ENCODE assay signal across 15 cellular contexts in genomic region chr17:51060396-51060795, GRCh38.
DNase-seq lines count a peak whose midpoint lies in the region; ATAC-seq and TF ChIP-seq lines count a peak whose summit lies in the region.
"Had no signal": no experiment of that assay in that cellular context is flagged by ENCODE, and none has a peak within 500 bp of the region (broad histone marks: within the 10 kb centered on the region; RNA-seq: fewer than 3 reads in every experiment).

No MANE protein-coding gene starts in this region.

- H3K4me1 ChIP-seq in Caco-2 (peaks cover 24% of the 10 kb centered on the region), HEK293 (ENCODE audit: control insufficient read depth, insufficient read depth, low read length) (peaks cover 7% of the 10 kb centered on the region), RWPE2 (ENCODE audit: insufficient read depth, poor library complexity, severe bottlenecking) (peaks cover 24% of the 10 kb centered on the region), mesendoderm (ENCODE audit: control insufficient read depth, low read depth, low read length) (no peaks in the 10 kb centered on the region)

- no peak overlapping the region for H2AK5ac ChIP-seq in mesendoderm (ENCODE audit: low read length)

- no peak overlapping the region for H3K4me3 ChIP-seq in Caco-2 (ENCODE audit: low read depth, low read length)
- H3K4me3 ChIP-seq in HEK293 (ENCODE audit: low read depth, low read length), result no peak overlapping the region
- H3K4me3 ChIP-seq in RWPE2 (ENCODE audit: severe bottlenecking), result no peak overlapping the region
- no peak overlapping the region for H3K4me3 ChIP-seq in mesendoderm (ENCODE audit: low read length)
- H3K4me3 ChIP-seq: BLaER1 treated with 17β-estradiol and CSF1 and Interleukin-3, amounts not matched to agents 10 nM and 100 nM; Peyer's patch had no signal

- H2BK5ac ChIP-seq in mesendoderm (ENCODE audit: low read length), result no peak overlapping the region

- no peak overlapping the region for H3K18ac ChIP-seq in mesendoderm (ENCODE audit: low read length)

- no peaks in the 10 kb centered on the region for H3K9me3 Mint-ChIP-seq in Caco-2 (ENCODE audit: unreplicated experiment)
- H3K9me3 Mint-ChIP-seq: CD8-positive, alpha-beta T cell; IgD-negative memory B cell had no signal

- H3K27ac ChIP-seq in HEK293 (ENCODE audit: extremely low read depth, low read depth, low read length) (no peak overlapping the region), RWPE2 (ENCODE audit: poor library complexity, severe bottlenecking) (no peak overlapping the region), mesendoderm (ENCODE audit: low read depth, low read length) (no peak overlapping the region)
- H3K27ac ChIP-seq: BLaER1 treated with 17β-estradiol and CSF1 and Interleukin-3, amounts not matched to agents 10 nM and 100 nM; Peyer's patch had no signal

- no peak overlapping the region for H3K23ac ChIP-seq in mesendoderm (ENCODE audit: low read length)

- no peaks in the 10 kb centered on the region for H3K27me3 Mint-ChIP-seq in Caco-2 (ENCODE audit: insufficient read depth, unreplicated experiment)
- H3K27me3 Mint-ChIP-seq: IgD-negative memory B cell had no signal

- POLR2A ChIA-PET in Caco-2 (lab: Charles Lee) (interaction anchor here (0.7 kb wide), 1 partner anchor 76 kb away, joined by 15 read pairs; no protein-coding TSS in a partner anchor), HEK293 (lab: Yijun Ruan, JAX) (no interaction called here)

- H3K79me1 ChIP-seq in mesendoderm (ENCODE audit: low read length), result peaks cover 1% of the 10 kb centered on the region

- H3K4me3 Mint-ChIP-seq in Caco-2 (ENCODE audit: unreplicated experiment), result no peak overlapping the region
- H3K4me3 Mint-ChIP-seq: CD8-positive, alpha-beta T cell; IgD-negative memory B cell had no signal

- H2BK120ac ChIP-seq in mesendoderm (ENCODE audit: low read depth, low read length), result no peak overlapping the region

- H3K9ac ChIP-seq in mesendoderm (ENCODE audit: low read length), result no peak overlapping the region
- H3K9ac ChIP-seq: BLaER1 treated with 17β-estradiol and CSF1 and Interleukin-3, amounts not matched to agents 10 nM and 100 nM had no signal

- H3K79me2 ChIP-seq in mesendoderm (ENCODE audit: control insufficient read depth, insufficient read depth, low read length), result no peaks in the 10 kb centered on the region

- ATAC-seq in RWPE2 (ENCODE audit: low read depth) (peak; percentile 35; the same call in 1 of the 3 replicates), HG03139 (IDR thresholded peaks at IDR 0.05; ENCODE audit: unreplicated experiment) (no peak)
- ATAC-seq: CD8-positive, alpha-beta T cell; Right ventricle myocardium inferior had no signal

- H4K8ac ChIP-seq in mesendoderm (ENCODE audit: low read depth, low read length), result no peak overlapping the region

- CTCF ChIA-PET in Caco-2 (lab: Charles Lee), result interaction anchor here (0.6 kb wide), 1 partner anchor 86 kb away, joined by 3 read pairs; no protein-coding TSS in a partner anchor
- CTCF ChIA-PET in HEK293 (lab: Yijun Ruan, JAX), result interaction anchor here (0.6 to 0.9 kb wide), 3 partner anchors 13 to 212 kb away, joined by 3 to 5 read pairs (median 3); no protein-coding TSS in a partner anchor

- H3K36me3 ChIP-seq in Caco-2 (ENCODE audit: control insufficient read depth, insufficient read depth, low read length) (no peaks in the 10 kb centered on the region), HEK293 (ENCODE audit: control insufficient read depth in 2 of 2, insufficient read depth in 1 of 2, low read length in 2 of 2) (no peaks in the 10 kb centered on the region), RWPE2 (ENCODE audit: low read depth) (peaks cover 6% of the 10 kb centered on the region; the same call in 1 of the 2 replicates), mesendoderm (ENCODE audit: control insufficient read depth, insufficient read depth, low read length) (no peaks in the 10 kb centered on the region)
- H3K36me3 ChIP-seq: Peyer's patch had no signal

- no peak overlapping the region for H2BK15ac ChIP-seq in mesendoderm (replicated peaks; ENCODE audit: low read depth)

- BruUV-seq in Caco-2 (replicated peaks; lab: Mats Ljungman, UMichigan), result no TSS peak

- DNase-seq in Caco-2 (no peak), RWPE2 (ENCODE audit: low spot score) (no peak), mesendoderm (peak; percentile 28), GM03348 (ENCODE audit: low spot score) (no peak), Kasumi-1 (lab: John Stamatoyannopoulos, UW) (no peak)
- DNase-seq: CD8-positive, alpha-beta T cell; Karpas-422; NCI-H1105 treated with DMSO at 0.1 percent for 48 hours; NCI-H187 treated with DMSO at 0.1 percent for 48 hours; Peyer's patch had no signal

- no peak overlapping the region for H3K4me2 ChIP-seq in mesendoderm (ENCODE audit: low read length)
- H3K4me2 ChIP-seq: BLaER1 treated with 17β-estradiol and CSF1 and Interleukin-3, amounts not matched to agents 10 nM and 100 nM had no signal

- H3K4me1 Mint-ChIP-seq in Caco-2 (ENCODE audit: low read depth, unreplicated experiment), result peaks cover 32% of the 10 kb centered on the region

- intact Hi-C loops in Caco-2 (cut with micrococcal nuclease; ENCODE audit: unreplicated experiment), result no loop called here

- no peak overlapping the region for H3K4ac ChIP-seq in mesendoderm (ENCODE audit: low read depth, low read length)

- H3K9me3 ChIP-seq in Caco-2, result no peaks in the 10 kb centered on the region
- no peaks in the 10 kb centered on the region for H3K9me3 ChIP-seq in HEK293 (ENCODE audit: control insufficient read depth, insufficient read depth, low read depth, low read length)
- no peaks in the 10 kb centered on the region for H3K9me3 ChIP-seq in RWPE2 (ENCODE audit: severe bottlenecking)
- H3K9me3 ChIP-seq: BLaER1 treated with 17β-estradiol and CSF1 and Interleukin-3, amounts not matched to agents 10 nM and 100 nM; Peyer's patch had no signal

- H3K56ac ChIP-seq in mesendoderm (ENCODE audit: low read length), result no peak overlapping the region

- peak overlapping the region; percentile 79 for H3K27ac Mint-ChIP-seq in Caco-2 (ENCODE audit: unreplicated experiment)
- H3K27ac Mint-ChIP-seq: CD8-positive, alpha-beta T cell; IgD-negative memory B cell had no signal

- H3K36me3 Mint-ChIP-seq in Caco-2 (ENCODE audit: insufficient read depth, unreplicated experiment), result peaks cover 38% of the 10 kb centered on the region
- H3K36me3 Mint-ChIP-seq: IgD-negative memory B cell had no signal

- no peak overlapping the region for H4K5ac ChIP-seq in mesendoderm (ENCODE audit: low read length)

- no peaks in the 10 kb centered on the region for H3K27me3 ChIP-seq in Caco-2 (replicated peaks; ENCODE audit: control insufficient read depth, insufficient read depth, low read length)
- no peaks in the 10 kb centered on the region for H3K27me3 ChIP-seq in RWPE2 (ENCODE audit: insufficient read depth, poor library complexity, severe bottlenecking)
- no peaks in the 10 kb centered on the region for H3K27me3 ChIP-seq in mesendoderm (ENCODE audit: insufficient read depth, low read length, poor library complexity)
- H3K27me3 ChIP-seq: BLaER1 treated with 17β-estradiol and CSF1 and Interleukin-3, amounts not matched to agents 10 nM and 100 nM; Peyer's patch had no signal

- WGBS in mesendoderm (ENCODE audit: extremely low coverage, insufficient coverage, low lambda C conversion rate), result no CpG with 5 or more reads among the region's 5 CpGs

- TF ChIP-seq CTCF in Caco-2 (IDR thresholded peaks at IDR 0.05; ENCODE audit: insufficient read depth in 1 of 2, low read depth in 1 of 2, low read length in 1 of 2, severe bottlenecking in 1 of 2, unreplicated experiment in 1 of 2) (no peak), HEK293 (tag by site-specific recombination; IDR thresholded peaks at IDR 0.05) (no peak), RWPE2 (IDR thresholded peaks at IDR 0.05; ENCODE audit: poor library complexity, severe bottlenecking) (no peak)

TF ChIP-seq in HEK293, 187 proteins besides CTCF, POLR2A, EP300 and RAD21 (continues in another document):
- peak; percentile 47; the same call in 1 of the 2 replicates for TF ChIP-seq ZNF362 (tag by site-specific recombination; IDR thresholded peaks at IDR 0.05)
- TF ChIP-seq TSHZ1 (tag by site-specific recombination; IDR thresholded peaks at IDR 0.05; ENCODE audit: borderline replicate concordance), result no peak
- 0 out of 2 replicates have a peak, but pooled peaks have one; percentile 37 for TF ChIP-seq ZFP69B (tag by site-specific recombination; IDR thresholded peaks at IDR 0.05)
